In the genomic region with DNA sequence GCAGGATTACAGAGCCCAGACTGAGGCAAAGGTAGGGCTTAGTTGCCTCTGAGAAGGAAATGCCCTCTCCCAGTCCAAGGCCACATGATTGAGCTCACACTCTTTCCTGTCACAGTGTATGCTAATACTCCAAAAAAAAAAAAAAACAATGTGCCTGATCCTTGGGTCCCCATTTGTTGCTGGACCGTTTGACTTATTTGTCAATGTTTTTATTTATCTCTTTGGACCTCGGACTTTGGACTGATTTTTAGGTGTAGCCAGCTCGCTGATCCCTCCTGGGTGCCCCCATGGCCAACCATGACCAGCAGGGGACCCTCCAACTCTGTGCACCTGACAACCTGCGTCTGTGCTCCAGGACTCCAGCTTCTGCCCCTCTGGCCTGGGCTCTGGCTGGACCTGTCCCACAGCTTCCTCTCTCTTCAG, we compare ENCODE assay signal across 16 cellular contexts. TPM values are rescaled to one million over a fixed set of nuclear protein-coding genes. Genes with fewer than 3 reads are reported as not detected.
A peak's percentile ranks its signal among the peaks of the same experiment; 100 is the strongest.
DNase-seq lines count a peak whose midpoint lies in the region; ATAC-seq and TF ChIP-seq lines count a peak whose summit lies in the region.
"Had no signal": no experiment of that assay in that cellular context is flagged by ENCODE, and none has a peak within 500 bp of the region (broad histone marks: within the 10 kb centered on the region; RNA-seq: fewer than 3 reads in every experiment).

No MANE protein-coding gene starts in this region.

- H3K4me1 ChIP-seq in H9 (ENCODE audit: insufficient read depth, low read length) = no peaks in the 10 kb centered on the region
- H3K4me1 ChIP-seq in lower lobe of right lung = peaks cover under 1% of the 10 kb centered on the region

- H3K27me3 Mint-ChIP-seq in H9 (ENCODE audit: low read depth) = peaks cover 4% of the 10 kb centered on the region
- H3K27me3 Mint-ChIP-seq in natural killer cell treated with Interleukin-12 subunit alpha and Interleukin-12 subunit beta and Interleukin-15 and Interleukin-18, amount 100 ng/mL, for 72 hours = no peaks in the 10 kb centered on the region
- H3K27me3 Mint-ChIP-seq in nephron progenitor cell (ENCODE audit: low read depth, poor library complexity) = peaks cover 9% of the 10 kb centered on the region

- no peak overlapping the region for H3K9ac ChIP-seq in H9 (ENCODE audit: extremely low read depth, insufficient read length, low read length)

- H2BK5ac ChIP-seq in H9 (ENCODE audit: insufficient read length, low read length) = no peak overlapping the region

- no peak overlapping the region for H3K4me3 Mint-ChIP-seq in H9
- no peak overlapping the region for H3K4me3 Mint-ChIP-seq in natural killer cell treated with Interleukin-12 subunit alpha and Interleukin-12 subunit beta and Interleukin-15 and Interleukin-18, amount 100 ng/mL, for 72 hours
- no peak overlapping the region for H3K4me3 Mint-ChIP-seq in nephron progenitor cell

- H3K36me3 ChIP-seq in WERI-Rb-1 (no peaks in the 10 kb centered on the region), lower lobe of right lung (no peaks in the 10 kb centered on the region)

- H4K91ac ChIP-seq in H9 (ENCODE audit: insufficient read length, low read depth, low read length) = no peak overlapping the region

- no peak overlapping the region for H2BK20ac ChIP-seq in H9 (ENCODE audit: low read depth, low read length, poor library complexity, severe bottlenecking)

- H3K4me3 ChIP-seq in WERI-Rb-1 (ENCODE audit: low read depth, low read length) (no peak overlapping the region), lower lobe of right lung (no peak overlapping the region)

- H3K18ac ChIP-seq in H9 (ENCODE audit: insufficient read length, low read depth, low read length) = no peak overlapping the region

- no peaks in the 10 kb centered on the region for H3K79me1 ChIP-seq in H9 (ENCODE audit: insufficient read depth, low read depth, low read length, poor library complexity, severe bottlenecking)

- no peak overlapping the region for H3K56ac ChIP-seq in H9 (ENCODE audit: insufficient read length, low read depth, low read length)

- no peaks in the 10 kb centered on the region for H4K20me1 ChIP-seq in H9 (ENCODE audit: control insufficient read depth, insufficient read depth, insufficient read length)

- H3K27ac Mint-ChIP-seq in H9 = no peak overlapping the region
- H3K27ac Mint-ChIP-seq in natural killer cell treated with Interleukin-12 subunit alpha and Interleukin-12 subunit beta and Interleukin-15 and Interleukin-18, amount 100 ng/mL, for 72 hours = peak overlapping the region in 1 of 2 donors; percentile 65
- no peak overlapping the region for H3K27ac Mint-ChIP-seq in nephron progenitor cell
- H3K27ac Mint-ChIP-seq: activated naive CD4-positive, alpha-beta T cell treated with anti-CD3 and anti-CD28 coated beads, Interleukin-2, amount 50 U/mL, for 72 hours had no signal

- H3K4me1 Mint-ChIP-seq in H9 (no peaks in the 10 kb centered on the region), nephron progenitor cell (no peaks in the 10 kb centered on the region)
- peaks cover 27 to 29% of the 10 kb centered on the region in 2 donors for H3K4me1 Mint-ChIP-seq in natural killer cell treated with Interleukin-12 subunit alpha and Interleukin-12 subunit beta and Interleukin-15 and Interleukin-18, amount 100 ng/mL, for 72 hours (ENCODE audit: low read depth in 2 of 2)

- H2BK15ac ChIP-seq in H9 (ENCODE audit: low read depth, low read length) = no peak overlapping the region

- TF ChIP-seq CTCF in H9 (conservative IDR thresholded peaks at IDR 0.05) (peak; percentile 60), WERI-Rb-1 (IDR thresholded peaks at IDR 0.05; ENCODE audit: low read depth, low read length) (peak; percentile 87), nephron progenitor cell (IDR thresholded peaks at IDR 0.05) (no peak), lower lobe of right lung (IDR thresholded peaks at IDR 0.05) (no peak)

- H3K79me2 ChIP-seq in H9 (ENCODE audit: insufficient read depth, low read length) = no peaks in the 10 kb centered on the region

- H2AFZ ChIP-seq in H9 (ENCODE audit: low read length) = no peak overlapping the region

- ATAC-seq in natural killer cell treated with Interleukin-12 subunit alpha and Interleukin-12 subunit beta and Interleukin-15 and Interleukin-18, amount 100 ng/mL, for 72 hours = peak; percentile 45 to 61
- ATAC-seq in HG03342 (IDR thresholded peaks at IDR 0.05; ENCODE audit: unreplicated experiment) = no peak
- ATAC-seq in lower lobe of right lung = no peak
- ATAC-seq: activated naive CD4-positive, alpha-beta T cell treated with anti-CD3 and anti-CD28 coated beads, Interleukin-2, amount 50 U/mL, for 72 hours had no signal

- DNase-seq in ELF-1 (ENCODE audit: low read depth, low spot score) (peak; percentile 22), H9 (peak; percentile 61), WERI-Rb-1 (peak; percentile 67), nephron progenitor cell (no peak), lower lobe of right lung (no peak)
- DNase-seq in natural killer cell treated with Interleukin-12 subunit alpha and Interleukin-12 subunit beta and Interleukin-15 and Interleukin-18, amount 100 ng/mL, for 72 hours (ENCODE audit: low spot score) = no peak
- DNase-seq: C1 segment of cervical spinal cord, kidney glomerular epithelial cell, NCI-H187, NCI-H510A treated with DMSO at 0.1 percent for 48 hours, Right ventricle myocardium superior had no signal

- H3K9me3 Mint-ChIP-seq in H9 (no peaks in the 10 kb centered on the region; a peak in 1 of 5 replicates), nephron progenitor cell (no peaks in the 10 kb centered on the region)
- H3K9me3 Mint-ChIP-seq in natural killer cell treated with Interleukin-12 subunit alpha and Interleukin-12 subunit beta and Interleukin-15 and Interleukin-18, amount 100 ng/mL, for 72 hours = no peaks in the 10 kb centered on the region
- H3K9me3 Mint-ChIP-seq: activated naive CD4-positive, alpha-beta T cell treated with anti-CD3 and anti-CD28 coated beads, Interleukin-2, amount 50 U/mL, for 72 hours had no signal

- H3K27ac ChIP-seq in H9 (ENCODE audit: insufficient read length, low read depth, low read length) = no peak overlapping the region
- H3K27ac ChIP-seq in WERI-Rb-1 = no peak overlapping the region
- no peak overlapping the region for H3K27ac ChIP-seq in lower lobe of right lung

- H3K27me3 ChIP-seq in H9 (ENCODE audit: insufficient read depth, low read length) (no peaks in the 10 kb centered on the region), WERI-Rb-1 (ENCODE audit: insufficient read depth, low read depth, severe bottlenecking) (no peaks in the 10 kb centered on the region), lower lobe of right lung (ENCODE audit: low read depth) (no peaks in the 10 kb centered on the region)

- intact Hi-C loops in lower lobe of right lung (cut with DNase I) = no loop called here

- H3K9me3 ChIP-seq in H9 (ENCODE audit: control insufficient read depth, low read depth, low read length) (no peaks in the 10 kb centered on the region), WERI-Rb-1 (ENCODE audit: severe bottlenecking) (no peaks in the 10 kb centered on the region), lower lobe of right lung (no peaks in the 10 kb centered on the region)

- H3K36me3 Mint-ChIP-seq in H9 (ENCODE audit: insufficient read depth in 1 of 3, low read depth in 3 of 3) (no peaks in the 10 kb centered on the region), nephron progenitor cell (ENCODE audit: low read depth) (no peaks in the 10 kb centered on the region)
- H3K36me3 Mint-ChIP-seq in natural killer cell treated with Interleukin-12 subunit alpha and Interleukin-12 subunit beta and Interleukin-15 and Interleukin-18, amount 100 ng/mL, for 72 hours = no peaks in the 10 kb centered on the region
- H3K36me3 Mint-ChIP-seq: activated naive CD4-positive, alpha-beta T cell treated with anti-CD3 and anti-CD28 coated beads, Interleukin-2, amount 50 U/mL, for 72 hours had no signal

- no peak overlapping the region for H2BK12ac ChIP-seq in H9 (ENCODE audit: insufficient read length, low read depth, low read length)

- no peak overlapping the region for H2AK5ac ChIP-seq in H9 (ENCODE audit: insufficient read length, low read length)

- H3K4me2 ChIP-seq in H9 (ENCODE audit: insufficient read depth, insufficient read length, low read length) = no peak overlapping the region

- no peak overlapping the region for H3K14ac ChIP-seq in H9 (ENCODE audit: insufficient read depth, low read length)

- H3K23ac ChIP-seq in H9 (ENCODE audit: insufficient read length, low read depth, low read length) = no peak overlapping the region

- no peak overlapping the region for H4K5ac ChIP-seq in H9 (ENCODE audit: insufficient read length, low read depth, low read length)

- H2BK120ac ChIP-seq in H9 (ENCODE audit: low read depth, low read length, poor library complexity, severe bottlenecking) = no peak overlapping the region

- H3T11ph ChIP-seq in H9 (ENCODE audit: low read length) = no peak overlapping the region

- no peaks in the 10 kb centered on the region for H3K23me2 ChIP-seq in H9 (ENCODE audit: insufficient read length, low read depth, low read length, poor library complexity, severe bottlenecking)

- no peak overlapping the region for H3K4ac ChIP-seq in H9 (ENCODE audit: low read depth, low read length)

- WGBS in H9 (ENCODE audit: extremely low coverage, insufficient read length, low lambda C conversion rate) = no CpG with 5 or more reads among the region's 4 CpGs

- no peak overlapping the region for H4K8ac ChIP-seq in H9 (replicated peaks; ENCODE audit: insufficient read length, low read depth, low read length)

RNA-seq across cellular contexts. Expression of a gene that starts 0.6 kb away (rescaled TPM):
- total RNA-seq in H9 (2021) = not detected in 2 replicates
- not detected for total RNA-seq in natural killer cell treated with Interleukin-12 subunit alpha and Interleukin-12 subunit beta and Interleukin-15 and Interleukin-18, amount 100 ng/mL, for 72 hours
- 0.50 TPM for total RNA-seq in lower lobe of right lung
- total RNA-seq: activated naive CD4-positive, alpha-beta T cell treated with anti-CD3 and anti-CD28 coated beads, Interleukin-2, amount 50 U/mL, for 72 hours; cardiac septum; glomerular endothelial cell; myocyte; Right ventricle myocardium superior had no signal

RNA-seq across cellular contexts. Expression of a gene that starts 4.6 kb away (rescaled TPM):
- not detected in 2 replicates for total RNA-seq in H9 (2021)
- total RNA-seq in natural killer cell treated with Interleukin-12 subunit alpha and Interleukin-12 subunit beta and Interleukin-15 and Interleukin-18, amount 100 ng/mL, for 72 hours = not detected
- 20.7 TPM for total RNA-seq in lower lobe of right lung
- total RNA-seq: activated naive CD4-positive, alpha-beta T cell treated with anti-CD3 and anti-CD28 coated beads, Interleukin-2, amount 50 U/mL, for 72 hours; myocyte had no signal

RNA-seq across cellular contexts. Expression of a gene that starts 19.4 kb away (rescaled TPM):
- total RNA-seq in H9 (2021) = not detected in 2 replicates
- not detected for total RNA-seq in natural killer cell treated with Interleukin-12 subunit alpha and Interleukin-12 subunit beta and Interleukin-15 and Interleukin-18, amount 100 ng/mL, for 72 hours
- total RNA-seq in lower lobe of right lung = 0.50 TPM
- total RNA-seq: activated naive CD4-positive, alpha-beta T cell treated with anti-CD3 and anti-CD28 coated beads, Interleukin-2, amount 50 U/mL, for 72 hours; cardiac septum; glomerular endothelial cell; myocyte; Right ventricle myocardium superior had no signal

RNA-seq across cellular contexts. Expression of a gene that starts 35.9 kb away (rescaled TPM):
- total RNA-seq in H9 (2021) (not detected in 2 replicates), lower lobe of right lung (5.1 TPM)
- 1 to 10 TPM in 1 of 2 donors, not detected in 1; 1.7 TPM for total RNA-seq in natural killer cell treated with Interleukin-12 subunit alpha and Interleukin-12 subunit beta and Interleukin-15 and Interleukin-18, amount 100 ng/mL, for 72 hours
- total RNA-seq: activated naive CD4-positive, alpha-beta T cell treated with anti-CD3 and anti-CD28 coated beads, Interleukin-2, amount 50 U/mL, for 72 hours; cardiac septum; glomerular endothelial cell; myocyte; Right ventricle myocardium superior had no signal

RNA-seq across cellular contexts. Expression of a gene that starts 38.4 kb away (rescaled TPM):
- total RNA-seq in H9 (2021) (not detected in 2 replicates), lower lobe of right lung (not detected)
- total RNA-seq in natural killer cell treated with Interleukin-12 subunit alpha and Interleukin-12 subunit beta and Interleukin-15 and Interleukin-18, amount 100 ng/mL, for 72 hours = not detected
- total RNA-seq: activated naive CD4-positive, alpha-beta T cell treated with anti-CD3 and anti-CD28 coated beads, Interleukin-2, amount 50 U/mL, for 72 hours; cardiac septum; glomerular endothelial cell; myocyte; Right ventricle myocardium superior had no signal

Comparison
In these comparisons a context has a peak if more than half of its experiments do, and no peak if none do; other contexts are left out.
1. DNase-seq: peak in ELF-1 (single experiment), H9 (single experiment) and WERI-Rb-1 (single experiment); none in natural killer cell treated with Interleukin-12 subunit alpha and Interleukin-12 subunit beta and Interleukin-15 and Interleukin-18, amount 100 ng/mL, for 72 hours (single experiment), nephron progenitor cell (single experiment) and lower lobe of right lung (single experiment).
2. CTCF ChIP-seq: peak in H9 (single experiment) and WERI-Rb-1 (single experiment); none in nephron progenitor cell (single experiment) and lower lobe of right lung (single experiment).
3. ATAC-seq: peak in natural killer cell treated with Interleukin-12 subunit alpha and Interleukin-12 subunit beta and Interleukin-15 and Interleukin-18, amount 100 ng/mL, for 72 hours (2 of 2); none in HG03342 (single experiment) and lower lobe of right lung (0 of 2).
4. RNA of a gene that starts 4.6 kb away (total RNA-seq): 20.7 TPM in lower lobe of right lung (single experiment); not detected in H9 and not detected in natural killer cell treated with Interleukin-12 subunit alpha and Interleukin-12 subunit beta and Interleukin-15 and Interleukin-18, amount 100 ng/mL, for 72 hours; every median in the first group is over 10 times any median in the second.